In genomic region chr1:52054496-52055065, GRCh38 we compare ENCODE assay signal across 8 cellular contexts. TPM values are rescaled to one million over a fixed set of nuclear protein-coding genes. Genes with fewer than 3 reads are reported as not detected.
DNase-seq lines count a peak whose midpoint lies in the region; ATAC-seq and TF ChIP-seq lines count a peak whose summit lies in the region.

No MANE protein-coding gene starts in this region.

- H3K4me3 ChIP-seq in HL-60 (replicated peaks; ENCODE audit: insufficient read depth, low read length), result peak overlapping the region; percentile 87
- H3K4me3 ChIP-seq in WI38 (ENCODE audit: low read depth, low read length), result peak overlapping the region; percentile 79
- H3K4me3 ChIP-seq in right cardiac atrium (ENCODE audit: low read length), result peak overlapping the region; percentile 51
- H3K4me3 ChIP-seq in spleen, result peak overlapping the region; percentile 83 to 96 (median 93)

- TF ChIP-seq POLR2A in spleen (IDR thresholded peaks at IDR 0.05), result no peak

- peaks cover 0 to 34% (median 6%) of the 10 kb centered on the region in 6 donors for H3K36me3 ChIP-seq in spleen

- DNase-seq in HL-60 (ENCODE audit: low read depth in 1 of 2, low spot score in 1 of 2) (no peak), right cardiac atrium (no peak), spleen (no peak), iPS-NIHi7 (ENCODE audit: extremely low spot score) (no peak)

- 4% methylated on average over 13 of the region's 13 CpGs for WGBS in right cardiac atrium
- 3 to 8% (median 5%) methylated on average over 13 of the region's 13 CpGs for WGBS in spleen, 5 donors

- H3K27ac ChIP-seq in HL-60 (replicated peaks), result peak overlapping the region; percentile 98
- H3K27ac ChIP-seq in right cardiac atrium (ENCODE audit: low read length), result peak overlapping the region; percentile 71
- peak overlapping the region; percentile 78 to 95 (median 95) for H3K27ac ChIP-seq in spleen

- no peaks in the 10 kb centered on the region for H3K9me3 ChIP-seq in right cardiac atrium (ENCODE audit: control insufficient read depth, low read length)
- no peaks in the 10 kb centered on the region for H3K9me3 ChIP-seq in spleen

- ATAC-seq in right cardiac atrium (no peak), HG03045 (IDR thresholded peaks at IDR 0.05; ENCODE audit: unreplicated experiment) (no peak), HG02642 (IDR thresholded peaks at IDR 0.05; ENCODE audit: poor library complexity, unreplicated experiment) (no peak), HG03159 (IDR thresholded peaks at IDR 0.05; ENCODE audit: unreplicated experiment) (no peak)

- H3K4me1 ChIP-seq in right cardiac atrium (ENCODE audit: control insufficient read depth, insufficient read depth, low read length) (peaks cover 5% of the 10 kb centered on the region), spleen (peaks cover 35 to 73% (median 49%) of the 10 kb centered on the region in 6 donors)

- intact Hi-C loops in right cardiac atrium (cut with DNase I), result no loop called here
- intact Hi-C loops in spleen (cut with DNase I; ENCODE audit: low total_unique reads), result no loop called here

- H3K27me3 ChIP-seq in HL-60 (ENCODE audit: insufficient read depth, poor library complexity, severe bottlenecking) (no peaks in the 10 kb centered on the region), right cardiac atrium (ENCODE audit: control insufficient read depth, insufficient read depth) (no peaks in the 10 kb centered on the region), spleen (replicated peaks in 1 of 7) (no peaks in the 10 kb centered on the region)

- TF ChIP-seq CTCF in HL-60 (IDR thresholded peaks at IDR 0.05; ENCODE audit: insufficient read depth, low read length) (no peak), WI38 (IDR thresholded peaks at IDR 0.05; ENCODE audit: low read depth, low read length) (no peak), spleen (IDR thresholded peaks at IDR 0.05 in 8 of 11, conservative IDR thresholded peaks at IDR 0.05 in 3 of 11) (no peak)

RNA-seq across cellular contexts. Expression of gene TXNDC12, which starts 0.4 kb away (rescaled TPM):
- 10 to 100 TPM; 24.6 to 40.5 (median 28.9) TPM for total RNA-seq in right cardiac atrium
- polyA plus RNA-seq in right cardiac atrium, result 18.4 TPM
- 10 to 100 TPM; 40.1 to 49.5 (median 44.2) TPM for total RNA-seq in spleen
- polyA plus RNA-seq in spleen, result 10 to 100 TPM; 10.3 to 18.1 (median 17.7) TPM

RNA-seq across cellular contexts. Expression of gene BTF3L4, which starts 1.5 kb away (rescaled TPM):
- total RNA-seq in right cardiac atrium (10 to 100 TPM; 28.5 to 35.8 (median 34.3) TPM), spleen (10 to 100 TPM; 30.0 to 48.6 (median 37.0) TPM)
- polyA plus RNA-seq in right cardiac atrium (31.2 TPM), spleen (10 to 100 TPM; 29.5 to 40.2 (median 37.2) TPM)

RNA-seq across cellular contexts. Expression of gene KTI12, which starts 21.0 kb away (rescaled TPM):
- 1 to 10 TPM; 3.5 to 5.4 (median 3.9) TPM for total RNA-seq in right cardiac atrium
- 4.4 TPM for polyA plus RNA-seq in right cardiac atrium
- total RNA-seq in spleen, result 10 to 100 TPM in 3 of 7 donors, 1 to 10 TPM in 4; 7.4 to 15.7 (median 9.5) TPM
- 10 to 100 TPM in 2 of 3 donors, 1 to 10 TPM in 1; 9.4 to 14.5 (median 12.0) TPM for polyA plus RNA-seq in spleen
